ENCODE assay signal across 1 cellular context in genomic region chr2:62589691-62590356, GRCh38.
TF ChIP-seq lines count a peak whose summit lies in the region.

No MANE protein-coding gene starts in this region.

TF ChIP-seq in SK-N-SH, 30 proteins besides CTCF, POLR2A, EP300 and RAD21 (continued from another document):
- TF ChIP-seq USF2 (IDR thresholded peaks at IDR 0.05; ENCODE audit: borderline replicate concordance, low read depth, low read length) (no peak), RXRA (IDR thresholded peaks at IDR 0.05; ENCODE audit: borderline replicate concordance, low read depth) (no peak), SMC3 (IDR thresholded peaks at IDR 0.05; ENCODE audit: low read depth, low read length) (no peak), USF1 (IDR thresholded peaks at IDR 0.05; ENCODE audit: borderline replicate concordance, low read depth) (no peak), FOXM1 (IDR thresholded peaks at IDR 0.05; ENCODE audit: low read depth) (no peak), ELF1 (IDR thresholded peaks at IDR 0.05) (no peak), EZH2phosphoT487 (IDR thresholded peaks at IDR 0.05; ENCODE audit: borderline replicate concordance, low read depth) (no peak)
